19 cellular contexts compared by ENCODE assay signal in the genomic region with DNA sequence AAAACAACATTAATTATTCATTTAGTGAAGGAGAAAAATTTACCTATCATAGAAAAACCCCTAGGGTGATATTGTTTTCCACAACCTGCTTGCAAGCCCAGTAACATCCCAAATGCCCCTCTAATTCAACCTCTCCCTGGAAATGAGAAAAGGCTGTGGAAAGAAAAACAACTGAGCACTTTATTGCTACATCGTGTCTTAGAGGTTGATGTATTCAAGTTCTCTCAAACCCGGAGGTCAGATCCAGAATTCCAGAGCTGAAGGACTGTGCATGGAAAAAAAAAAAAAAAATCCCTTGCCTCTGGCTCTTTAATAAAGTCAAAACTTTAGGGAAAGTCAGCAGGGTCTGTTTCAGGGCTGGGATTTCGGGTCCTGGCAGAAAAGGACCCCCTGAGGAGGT.
DNase-seq lines count a peak whose midpoint lies in the region; ATAC-seq and TF ChIP-seq lines count a peak whose summit lies in the region.
"Had no signal": no experiment of that assay in that cellular context is flagged by ENCODE, and none has a peak within 500 bp of the region (broad histone marks: within the 10 kb centered on the region; RNA-seq: fewer than 3 reads in every experiment).

No MANE protein-coding gene starts in this region.

- peak overlapping the region; percentile 46 for H3K27ac ChIP-seq in cardiac muscle cell
- peak overlapping the region; percentile 34 to 66 for H3K27ac ChIP-seq in tibial artery
- H3K27ac ChIP-seq in ovary: peak overlapping the region in 1 of 2 donors; percentile 12
- no peak overlapping the region for H3K27ac ChIP-seq in Karpas-422 (ENCODE audit: low read length)
- H3K27ac ChIP-seq: Peyer's patch had no signal

- H4K20me1 ChIP-seq in Karpas-422 (ENCODE audit: insufficient read depth, low read depth, low read length): no peaks in the 10 kb centered on the region

- H3K9me2 ChIP-seq in Karpas-422 (replicated peaks; ENCODE audit: insufficient read depth, low read length): no peaks in the 10 kb centered on the region; the same call in 1 of the 2 replicates

- H3K4me3 ChIP-seq in cardiac muscle cell (no peak overlapping the region), tibial artery (no peak overlapping the region), ovary (no peak overlapping the region), Karpas-422 (ENCODE audit: low read length) (no peak overlapping the region)
- H3K4me3 ChIP-seq: Peyer's patch had no signal

- H3K27me3 ChIP-seq in cardiac muscle cell (no peaks in the 10 kb centered on the region), tibial artery (no peaks in the 10 kb centered on the region), ovary (no peaks in the 10 kb centered on the region), Karpas-422 (ENCODE audit: low read length) (no peaks in the 10 kb centered on the region)
- H3K27me3 ChIP-seq: Peyer's patch had no signal

- no peak for TF ChIP-seq CTCF in cardiac muscle cell (IDR thresholded peaks at IDR 0.05; ENCODE audit: low read depth, low read length)
- no peak for TF ChIP-seq CTCF in nephron progenitor cell (IDR thresholded peaks at IDR 0.05)
- no peak for TF ChIP-seq CTCF in tibial artery (IDR thresholded peaks at IDR 0.05)
- TF ChIP-seq CTCF in ovary (IDR thresholded peaks at IDR 0.05): no peak

- intact Hi-C loops in cardiac septum (cut with DNase I): loop anchor here (5.0 kb wide), 1 partner anchor 277 kb away; no protein-coding TSS in a partner anchor
- intact Hi-C loops in left ventricle myocardium superior (cut with micrococcal nuclease): no loop called here
- intact Hi-C loops in tibial artery (cut with DNase I; ENCODE audit: low total_unique reads): loop anchor here (10.0 kb wide), 1 partner anchor 270 kb away; no protein-coding TSS in a partner anchor
- intact Hi-C loops in ovary (cut with DNase I): loop anchor here in 1 of 4 donors (10.0 kb wide), 1 partner anchor 670 kb away; the partner anchor contains the start of gene PRICKLE2

- TF ChIP-seq EP300 in ovary (IDR thresholded peaks at IDR 0.05): no peak

- no peak for TF ChIP-seq POLR2A in ovary (IDR thresholded peaks at IDR 0.05)

- H3K4me3 Mint-ChIP-seq in nephron progenitor cell: no peak overlapping the region
- H3K4me3 Mint-ChIP-seq: CD14-positive monocyte, H9, IgD-negative memory B cell had no signal

- no peaks in the 10 kb centered on the region for H3K36me3 ChIP-seq in cardiac muscle cell
- no peaks in the 10 kb centered on the region for H3K36me3 ChIP-seq in tibial artery
- H3K36me3 ChIP-seq in ovary: no peaks in the 10 kb centered on the region
- no peaks in the 10 kb centered on the region for H3K36me3 ChIP-seq in Karpas-422 (ENCODE audit: insufficient read depth, low read length)
- H3K36me3 ChIP-seq: Peyer's patch had no signal

- no peak for DNase-seq in cardiac muscle cell (ENCODE audit: low read depth in 1 of 2, low spot score in 1 of 2)
- no peak for DNase-seq in cardiac septum (ENCODE audit: low spot score)
- DNase-seq in left ventricle myocardium superior: no peak
- DNase-seq in nephron progenitor cell: no peak
- DNase-seq in tibial artery: no peak
- no peak for DNase-seq in ovary
- no peak for DNase-seq in activated gamma-delta T cell treated with Interleukin-2 at 50 U/mL for 16 hours
- no peak for DNase-seq in Karpas-422
- DNase-seq: 8988T; H9; Kasumi-1; NCI-H1092 treated with DMSO at 0.1 percent for 48 hours; NCI-H2081; NCI-H2171 treated with DMSO at 0.1 percent for 48 hours; NCI-H446 treated with DMSO at 0.1 percent for 48 hours; NK-92 treated with Interleukin-12 subunit alpha and Interleukin-12 subunit beta, amount 100 ng/mL, for 24 hours; Peyer's patch had no signal

- H2AFZ ChIP-seq in Karpas-422 (ENCODE audit: low read length): no peak overlapping the region

- peaks cover 1% of the 10 kb centered on the region for H3K27me3 Mint-ChIP-seq in nephron progenitor cell (ENCODE audit: low read depth, poor library complexity)
- H3K27me3 Mint-ChIP-seq: IgD-negative memory B cell had no signal

- peaks cover 12% of the 10 kb centered on the region for H3K4me1 ChIP-seq in cardiac muscle cell (ENCODE audit: low read depth)
- peaks cover 0 to 60% (median 22%) of the 10 kb centered on the region in 4 donors for H3K4me1 ChIP-seq in tibial artery
- H3K4me1 ChIP-seq in ovary (ENCODE audit: insufficient read depth): peaks cover 18% of the 10 kb centered on the region
- no peaks in the 10 kb centered on the region for H3K4me1 ChIP-seq in Karpas-422 (ENCODE audit: low read length)
- H3K4me1 ChIP-seq: Peyer's patch had no signal

- H3K79me2 ChIP-seq in Karpas-422 (ENCODE audit: low read length): no peaks in the 10 kb centered on the region

- no peak overlapping the region for H3K9ac ChIP-seq in Karpas-422 (ENCODE audit: low read length)

- H3K4me1 Mint-ChIP-seq in nephron progenitor cell: peaks cover 35% of the 10 kb centered on the region
- H3K4me1 Mint-ChIP-seq: CD14-positive monocyte, IgD-negative memory B cell had no signal

- H3K27ac Mint-ChIP-seq in nephron progenitor cell: peak overlapping the region; percentile 39
- H3K27ac Mint-ChIP-seq: CD14-positive monocyte, H9, IgD-negative memory B cell had no signal

- WGBS in ovary, 3 donors: 22 to 26% (median 24%) methylated on average over 3 of the region's 3 CpGs

- H3K36me3 Mint-ChIP-seq in nephron progenitor cell (ENCODE audit: low read depth): no peaks in the 10 kb centered on the region
- H3K36me3 Mint-ChIP-seq: CD14-positive monocyte had no signal

- peak; percentile 9 for ATAC-seq in left ventricle myocardium superior

- H3K9me3 ChIP-seq in cardiac muscle cell (ENCODE audit: low read depth) (no peaks in the 10 kb centered on the region), tibial artery (no peaks in the 10 kb centered on the region), ovary (no peaks in the 10 kb centered on the region), Karpas-422 (ENCODE audit: low read length) (peaks cover 5% of the 10 kb centered on the region)
- H3K9me3 ChIP-seq: Peyer's patch had no signal

- H3K4me2 ChIP-seq in Karpas-422 (ENCODE audit: low read depth, low read length, poor library complexity, severe bottlenecking): no peak overlapping the region

- H3K9me3 Mint-ChIP-seq in nephron progenitor cell: peaks cover 2% of the 10 kb centered on the region
- H3K9me3 Mint-ChIP-seq: H9 had no signal
